In the genomic region with DNA sequence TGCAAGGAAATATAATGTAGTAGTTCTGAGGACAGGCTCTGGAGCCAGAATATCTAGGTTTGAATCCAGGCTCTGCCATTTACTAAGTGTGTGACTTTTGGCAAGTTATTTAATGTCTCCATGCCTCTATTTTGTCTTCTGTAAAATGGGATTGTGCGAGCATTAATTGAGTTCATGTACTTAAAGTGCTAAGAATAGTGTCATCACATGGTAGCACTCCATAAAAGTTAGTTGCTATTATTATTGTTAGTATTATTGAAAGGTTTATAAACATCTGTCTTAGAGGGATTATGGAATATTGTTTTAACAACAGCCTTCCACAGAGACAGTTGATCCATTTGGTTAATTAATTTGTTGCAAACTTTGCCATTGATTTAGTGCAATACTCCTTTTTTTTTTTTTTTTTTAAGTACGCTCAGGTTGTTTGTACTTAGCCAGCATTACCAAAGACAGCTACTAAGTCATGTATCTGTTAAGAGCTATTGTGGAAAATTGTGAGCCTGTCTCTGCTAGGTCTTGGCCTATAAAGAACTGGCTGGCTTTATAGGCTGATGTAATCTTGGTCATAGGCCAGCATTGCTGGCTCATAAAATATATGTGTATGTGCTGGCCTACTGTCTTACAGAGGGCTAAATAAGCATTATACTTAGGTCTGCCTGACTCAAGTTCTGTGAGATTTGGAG, we compare ENCODE assay signal across 15 cellular contexts.
DNase-seq lines count a peak whose midpoint lies in the region; ATAC-seq and TF ChIP-seq lines count a peak whose summit lies in the region.
"Had no signal": no experiment of that assay in that cellular context is flagged by ENCODE, and none has a peak within 500 bp of the region (broad histone marks: within the 10 kb centered on the region; RNA-seq: fewer than 3 reads in every experiment).

No MANE protein-coding gene starts in this region.

- no peak for TF ChIP-seq POLR2A in sigmoid colon (IDR thresholded peaks at IDR 0.05)

- DNase-seq in H4 (ENCODE audit: low spot score) (peak; percentile 15), RKO (ENCODE audit: low spot score) (peak; percentile 15), fibroblast of gingiva (ENCODE audit: low read depth) (peak; percentile 35), sigmoid colon (peak; percentile 71), GM13976 (ENCODE audit: low spot score) (no peak), NCI-H2029 treated with DMSO at 0.1 percent for 48 hours (lab: John Stamatoyannopoulos, UW) (no peak)
- DNase-seq: activated CD4-positive, alpha-beta T cell treated with anti-CD3 and anti-CD28 coated beads, Interleukin-2, amount 50 U/mL, for 48 hours; activated naive CD4-positive, alpha-beta T cell treated with Interleukin-2 at 50 U/mL for 16 hours; cortex of kidney; glutamatergic neuron; H7; NCI-H2081; ovary; stomach had no signal

- WGBS in sigmoid colon, 2 donors = 88 to 91% methylated on average over 2 of the region's 2 CpGs

- no peak for ATAC-seq in HG03354 (IDR thresholded peaks at IDR 0.05; ENCODE audit: poor library complexity, severe bottlenecking, unreplicated experiment)

- peaks cover 0 to 17% (median 15%) of the 10 kb centered on the region in 4 donors for H3K4me1 ChIP-seq in sigmoid colon

- TF ChIP-seq EP300 in sigmoid colon (IDR thresholded peaks at IDR 0.05) = peak in 2 of 4 donors; percentile 19 to 60

- intact Hi-C loops in sigmoid colon (cut with DNase I) = loop anchor here (5.0 kb wide), 2 partner anchors 43 to 52 kb away; no protein-coding TSS in a partner anchor

- TF ChIP-seq CTCF in sigmoid colon (IDR thresholded peaks at IDR 0.05) = no peak
- no peak for TF ChIP-seq CTCF in GM13976 (IDR thresholded peaks at IDR 0.05; ENCODE audit: borderline replicate concordance, control extremely low read depth, extremely low read depth, insufficient read depth, missing control alignments)

- peaks cover 0 to 3% (median 0%) of the 10 kb centered on the region in 4 donors for H3K9me3 ChIP-seq in sigmoid colon
- H3K9me3 ChIP-seq: ovary, stomach had no signal

- H3K36me3 ChIP-seq in sigmoid colon = no peaks in the 10 kb centered on the region
- H3K36me3 ChIP-seq: ovary, stomach had no signal

- H3K4me3 ChIP-seq in sigmoid colon = no peak overlapping the region
- H3K4me3 ChIP-seq: ovary, stomach had no signal

- in situ Hi-C loops in GM13976 (cut with MboI; ENCODE audit: low sequenced_read_pairs, unreplicated experiment) = no loop called here

- H3K27ac ChIP-seq in sigmoid colon = peak overlapping the region in 3 of 4 donors; percentile 50 to 70 (median 62)
- H3K27ac ChIP-seq: ovary, stomach had no signal

- no peaks in the 10 kb centered on the region for H3K27me3 ChIP-seq in sigmoid colon
- H3K27me3 ChIP-seq: ovary, stomach had no signal

Comparison
In these comparisons a context has a peak if more than half of its experiments do, and no peak if none do; other contexts are left out.
1. DNase-seq: peak in H4 (single experiment), RKO (single experiment), fibroblast of gingiva (single experiment) and sigmoid colon (single experiment); none in GM13976 (single experiment) and NCI-H2029 treated with DMSO at 0.1 percent for 48 hours (single experiment).